Comparison of ENCODE assay signal across 1 cellular context in the genomic region with DNA sequence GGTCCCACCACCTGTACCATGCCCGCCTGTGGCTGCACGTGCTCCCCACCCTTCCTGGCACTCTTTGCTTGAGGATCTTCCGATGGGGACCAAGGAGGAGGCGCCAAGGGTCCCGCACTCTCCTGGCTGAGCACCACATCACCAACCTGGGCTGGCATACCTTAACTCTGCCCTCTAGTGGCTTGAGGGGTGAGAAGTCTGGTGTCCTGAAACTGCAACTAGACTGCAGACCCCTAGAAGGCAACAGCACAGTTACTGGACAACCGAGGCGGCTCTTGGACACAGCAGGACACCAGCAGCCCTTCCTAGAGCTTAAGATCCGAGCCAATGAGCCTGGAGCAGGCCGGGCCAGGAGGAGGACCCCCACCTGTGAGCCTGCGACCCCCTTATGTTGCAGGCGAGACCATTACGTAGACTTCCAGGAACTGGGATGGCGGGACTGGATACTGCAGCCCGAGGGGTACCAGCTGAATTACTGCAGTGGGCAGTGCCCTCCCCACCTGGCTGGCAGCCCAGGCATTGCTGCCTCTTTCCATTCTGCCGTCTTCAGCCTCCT.
TF ChIP-seq lines count a peak whose summit lies in the region.

No MANE protein-coding gene starts in this region.

TF ChIP-seq in K562, 482 proteins besides CTCF, POLR2A, EP300 and RAD21 (continues in another document):
- TF ChIP-seq DMBX1 (CRISPR knock-in tag; IDR thresholded peaks at IDR 0.05; ENCODE audit: borderline replicate concordance) (peak; percentile 57; the same call in 1 of the 2 replicates), RCOR1 (IDR thresholded peaks at IDR 0.05; ENCODE audit: borderline replicate concordance in 1 of 2, low read depth in 2 of 2, low read length in 2 of 2) (peak in 1 of 2 experiments; percentile 74; a peak in 2 of 4 replicates), SRF (CRISPR knock-in tag; IDR thresholded peaks at IDR 0.05) (peak in 1 of 2 experiments; percentile 56; a peak in 1 of 4 replicates), ZNF354B (CRISPR knock-in tag; IDR thresholded peaks at IDR 0.05) (no peak), RBFOX2 (IDR thresholded peaks at IDR 0.05; ENCODE audit: low read depth, low read length) (peak; percentile 76), GABPB1 (CRISPR knock-in tag; IDR thresholded peaks at IDR 0.05) (0 out of 2 replicates have a peak, but pooled peaks have one; percentile 45), CCNT2 (IDR thresholded peaks at IDR 0.05; ENCODE audit: borderline replicate concordance, extremely low read depth, insufficient read length, low read depth, low read length) (no peak), HDGF (IDR thresholded peaks at IDR 0.05) (no peak), ZNF830 (CRISPR knock-in tag; IDR thresholded peaks at IDR 0.05) (0 out of 2 replicates have a peak, but pooled peaks have one; percentile 37), MAFG (tag; conservative IDR thresholded peaks at IDR 0.05) (no peak), ZHX1 (conservative IDR thresholded peaks at IDR 0.05; ENCODE audit: low read length) (no peak), BHLHE40 (IDR thresholded peaks at IDR 0.05; ENCODE audit: low read length) (peak; percentile 35; the same call in 1 of the 2 replicates), JUND (IDR thresholded peaks at IDR 0.05; ENCODE audit: borderline replicate concordance, low read depth, low read length) (peak; percentile 42; the same call in 1 of the 2 replicates), JUND (tag; IDR thresholded peaks at IDR 0.05; ENCODE audit: borderline replicate concordance, low read depth, low read length) (peak; percentile 22; the same call in 1 of the 3 replicates), ZNF77 (CRISPR knock-in tag; IDR thresholded peaks at IDR 0.05) (no peak), CHCHD3 (CRISPR knock-in tag; IDR thresholded peaks at IDR 0.05) (no peak), SP2 (IDR thresholded peaks at IDR 0.05; ENCODE audit: extremely low read depth, low read depth, low read length, poor library complexity, severe bottlenecking) (no peak), BRCA1 (IDR thresholded peaks at IDR 0.05) (no peak), BRCA1 (CRISPR knock-in tag; IDR thresholded peaks at IDR 0.05) (0 out of 2 replicates have a peak, but pooled peaks have one; percentile 8), CTBP1 (IDR thresholded peaks at IDR 0.05; ENCODE audit: borderline replicate concordance) (peak; percentile 84), OTX1 (CRISPR knock-in tag; IDR thresholded peaks at IDR 0.05) (peak; percentile 38; the same call in 1 of the 2 replicates), L3MBTL2 (IDR thresholded peaks at IDR 0.05) (peak; percentile 78), POLR2AphosphoS5 (IDR thresholded peaks at IDR 0.05; ENCODE audit: control insufficient read depth, insufficient read depth, low read depth, low read length) (no peak), NR1H2 (CRISPR knock-in tag; IDR thresholded peaks at IDR 0.05) (no peak), NR2C1 (IDR thresholded peaks at IDR 0.05) (no peak), NR2C1 (tag; IDR thresholded peaks at IDR 0.05) (0 out of 2 replicates have a peak, but pooled peaks have one; percentile 35), AFF1 (IDR thresholded peaks at IDR 0.05; ENCODE audit: low read depth in 1 of 2, partially characterized antibody in 2 of 2) (peak in 1 of 2 experiments; percentile 23), POLR2G (IDR thresholded peaks at IDR 0.05; ENCODE audit: low read depth, low read length) (peak; percentile 71), CEBPG (CRISPR knock-in tag; IDR thresholded peaks at IDR 0.05) (0 out of 2 replicates have a peak, but pooled peaks have one; percentile 9), CEBPG (tag; conservative IDR thresholded peaks at IDR 0.05 in 1 of 2, IDR thresholded peaks at IDR 0.05 in 1 of 2) (no peak), ZNF639 (CRISPR knock-in tag; conservative IDR thresholded peaks at IDR 0.05 in 1 of 2, IDR thresholded peaks at IDR 0.05 in 1 of 2) (no peak), BRD4 (IDR thresholded peaks at IDR 0.05) (no peak), TAF7 (tag; IDR thresholded peaks at IDR 0.05) (no peak), UBTF (IDR thresholded peaks at IDR 0.05; ENCODE audit: borderline replicate concordance in 1 of 2, low read depth in 2 of 2, low read length in 2 of 2) (peak in 1 of 2 experiments; percentile 58; a peak in 1 of 4 replicates), RB1 (IDR thresholded peaks at IDR 0.05; ENCODE audit: low read depth) (0 out of 2 replicates have a peak, but pooled peaks have one; percentile 49), ZNF239 (CRISPR knock-in tag; IDR thresholded peaks at IDR 0.05) (peak; percentile 33; the same call in 1 of the 2 replicates), ZNF253 (CRISPR knock-in tag; conservative IDR thresholded peaks at IDR 0.05) (no peak), ATF7 (IDR thresholded peaks at IDR 0.05) (peak; percentile 42; the same call in 1 of the 2 replicates), CXXC5 (CRISPR knock-in tag; IDR thresholded peaks at IDR 0.05) (peak; percentile 56), AFF4 (CRISPR knock-in tag; IDR thresholded peaks at IDR 0.05) (peak; percentile 74; the same call in 1 of the 2 replicates)
- TF ChIP-seq, protein P1, sequence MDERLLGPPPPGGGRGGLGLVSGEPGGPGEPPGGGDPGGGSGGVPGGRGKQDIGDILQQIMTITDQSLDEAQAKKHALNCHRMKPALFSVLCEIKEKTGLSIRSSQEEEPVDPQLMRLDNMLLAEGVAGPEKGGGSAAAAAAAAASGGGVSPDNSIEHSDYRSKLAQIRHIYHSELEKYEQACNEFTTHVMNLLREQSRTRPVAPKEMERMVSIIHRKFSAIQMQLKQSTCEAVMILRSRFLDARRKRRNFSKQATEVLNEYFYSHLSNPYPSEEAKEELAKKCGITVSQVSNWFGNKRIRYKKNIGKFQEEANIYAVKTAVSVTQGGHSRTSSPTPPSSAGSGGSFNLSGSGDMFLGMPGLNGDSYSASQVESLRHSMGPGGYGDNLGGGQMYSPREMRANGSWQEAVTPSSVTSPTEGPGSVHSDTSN (CRISPR knock-in tag; IDR thresholded peaks at IDR 0.05; ENCODE audit: low read depth): no peak
- TF ChIP-seq, protein P1 (tag; conservative IDR thresholded peaks at IDR 0.05; ENCODE audit: low read depth): no peak
- TF ChIP-seq, protein P2, sequence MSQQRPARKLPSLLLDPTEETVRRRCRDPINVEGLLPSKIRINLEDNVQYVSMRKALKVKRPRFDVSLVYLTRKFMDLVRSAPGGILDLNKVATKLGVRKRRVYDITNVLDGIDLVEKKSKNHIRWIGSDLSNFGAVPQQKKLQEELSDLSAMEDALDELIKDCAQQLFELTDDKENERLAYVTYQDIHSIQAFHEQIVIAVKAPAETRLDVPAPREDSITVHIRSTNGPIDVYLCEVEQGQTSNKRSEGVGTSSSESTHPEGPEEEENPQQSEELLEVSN (IDR thresholded peaks at IDR 0.05; ENCODE audit: borderline replicate concordance in 1 of 2, extremely low read depth in 1 of 2, insufficient read depth in 1 of 2, insufficient read length in 1 of 2, low read depth in 1 of 2, low read length in 1 of 2, poor library complexity in 1 of 2, severe bottlenecking in 1 of 2): peak in 1 of 2 experiments; percentile 20
